ENCODE assay signal across 26 cellular contexts in genomic region chr21:15895142-15896106, GRCh38.
DNase-seq lines count a peak whose midpoint lies in the region; TF ChIP-seq lines count a peak whose summit lies in the region.
"Had no signal": no experiment of that assay in that cellular context is flagged by ENCODE, and none has a peak within 500 bp of the region (broad histone marks: within the 10 kb centered on the region; RNA-seq: fewer than 3 reads in every experiment).

No MANE protein-coding gene starts in this region.

- no peaks in the 10 kb centered on the region for H3K36me3 ChIP-seq in GM23248 (ENCODE audit: low read depth)
- no peaks in the 10 kb centered on the region for H3K36me3 ChIP-seq in kidney epithelial cell (ENCODE audit: control insufficient read depth, insufficient read depth, low read length)
- no peaks in the 10 kb centered on the region for H3K36me3 ChIP-seq in skeletal muscle satellite cell (ENCODE audit: insufficient read depth, low read length)
- no peaks in the 10 kb centered on the region for H3K36me3 ChIP-seq in brain microvascular endothelial cell (replicated peaks)
- H3K36me3 ChIP-seq: Peyer's patch, right lobe of liver, transverse colon had no signal

- no peaks in the 10 kb centered on the region for H3K9me3 ChIP-seq in GM23248 (ENCODE audit: low read depth)
- H3K9me3 ChIP-seq in skeletal muscle satellite cell (replicated peaks; ENCODE audit: low read length), result no peaks in the 10 kb centered on the region
- H3K9me3 ChIP-seq: right lobe of liver had no signal

- H3K9ac ChIP-seq in GM23248 (no peak overlapping the region), skeletal muscle satellite cell (ENCODE audit: low read depth, low read length) (peak overlapping the region; percentile 21)
- H3K9ac ChIP-seq: parathyroid adenoma had no signal

- 63 to 66% methylated on average over 5 of the region's 5 CpGs for WGBS in GM23248 (ENCODE audit: low coverage in 1 of 2, low lambda C conversion rate in 2 of 2, missing lambda C conversion rate in 2 of 2), 2 experiments

- H3K27me3 ChIP-seq in GM23248 (replicated peaks; ENCODE audit: insufficient read depth) (no peaks in the 10 kb centered on the region), kidney epithelial cell (ENCODE audit: control insufficient read depth, insufficient read depth, low read length) (no peaks in the 10 kb centered on the region), skeletal muscle satellite cell (ENCODE audit: control insufficient read depth, insufficient read depth, low read length) (no peaks in the 10 kb centered on the region), brain microvascular endothelial cell (replicated peaks) (no peaks in the 10 kb centered on the region)
- H3K27me3 ChIP-seq: foreskin keratinocyte, Peyer's patch, right lobe of liver, transverse colon had no signal

- peaks cover 8% of the 10 kb centered on the region; the same call in 1 of the 2 replicates for H3F3A ChIP-seq in GM23248 (ENCODE audit: insufficient read depth)

- DNase-seq in GM23248 (peak; percentile 20), astrocyte of the hippocampus (ENCODE audit: low read depth, low spot score) (peak; percentile 64), kidney epithelial cell (ENCODE audit: low read depth) (peak; percentile 61), brain microvascular endothelial cell (no peak), NCI-H1105 treated with DMSO at 0.1 percent for 48 hours (lab: John Stamatoyannopoulos, UW) (no peak), NCI-H128 (lab: John Stamatoyannopoulos, UW; ENCODE audit: unreplicated experiment) (no peak)
- no peak for DNase-seq in stimulated activated naive CD4-positive, alpha-beta T cell (lab: John Stamatoyannopoulos, UW)
- DNase-seq: activated CD4-positive, CD25-positive, alpha-beta regulatory T cell; activated naive CD4-positive, alpha-beta T cell treated with Interleukin-2 at 50 U/mL for 16 hours; activated T-cell treated with anti-CD3 and anti-CD28 coated beads, Interleukin-2, amount 50 U/mL, for 24 hours; CD8-positive, alpha-beta T cell; DMS79; endodermal cell; foreskin keratinocyte; hypothalamus; naive thymus-derived CD8-positive, alpha-beta T cell; NCI-H187 treated with DMSO at 0.1 percent for 48 hours; NCI-H345; NK-92 treated with Interleukin-12 subunit alpha and Interleukin-12 subunit beta, amount 100 ng/mL, for 24 hours; Peyer's patch; right lobe of liver; stimulated activated naive B cell treated with anti-CD40 and anti-IgM and Interleukin-4, amounts not matched to agents 10 μg/mL and 1 μg/mL and 100 μg/mL, for 72 hours; transverse colon had no signal

- H3K27ac ChIP-seq in GM23248, result no peak overlapping the region
- no peak overlapping the region for H3K27ac ChIP-seq in brain microvascular endothelial cell
- H3K27ac ChIP-seq: foreskin keratinocyte, parathyroid adenoma, Peyer's patch, right lobe of liver, transverse colon had no signal

- in situ Hi-C loops in GM23248 (cut with MboI), result no loop called here
- in situ Hi-C loops in brain microvascular endothelial cell (cut with HindIII; ENCODE audit: low pct_ligation_motif_present, low sequenced_read_pairs), result no loop called here

- peak overlapping the region; percentile 15; the same call in 1 of the 2 replicates for H2AFZ ChIP-seq in GM23248
- H2AFZ ChIP-seq: parathyroid adenoma had no signal

- no peaks in the 10 kb centered on the region for H3K9me2 ChIP-seq in GM23248 (ENCODE audit: insufficient read depth)

- no peak for TF ChIP-seq CTCF in kidney epithelial cell (IDR thresholded peaks at IDR 0.05; ENCODE audit: insufficient read depth, low read length, poor library complexity, severe bottlenecking)
- no peak for TF ChIP-seq CTCF in brain microvascular endothelial cell (IDR thresholded peaks at IDR 0.05; ENCODE audit: low read depth, low read length, missing control alignments)

- H3K4me3 ChIP-seq in GM23248 (no peak overlapping the region), kidney epithelial cell (ENCODE audit: low read depth, low read length) (no peak overlapping the region), skeletal muscle satellite cell (ENCODE audit: low read length) (no peak overlapping the region), brain microvascular endothelial cell (ENCODE audit: low read depth, low read length) (no peak overlapping the region)
- H3K4me3 ChIP-seq: K562, Peyer's patch, right lobe of liver, transverse colon had no signal

- H3K4me2 ChIP-seq in GM23248 (ENCODE audit: unreplicated experiment) (peak overlapping the region; percentile 3), skeletal muscle satellite cell (ENCODE audit: low read length) (no peak overlapping the region)

- no peaks in the 10 kb centered on the region for H3K79me2 ChIP-seq in GM23248 (ENCODE audit: insufficient read depth)
- H3K79me2 ChIP-seq: parathyroid adenoma had no signal

- H3K4me1 ChIP-seq in GM23248 (ENCODE audit: insufficient read depth), result peaks cover 10% of the 10 kb centered on the region
- peaks cover 11% of the 10 kb centered on the region for H3K4me1 ChIP-seq in skeletal muscle satellite cell (ENCODE audit: control insufficient read depth, insufficient read depth, low read length)
- H3K4me1 ChIP-seq: foreskin keratinocyte, parathyroid adenoma, Peyer's patch, right lobe of liver, transverse colon had no signal

- no peaks in the 10 kb centered on the region for H4K20me1 ChIP-seq in GM23248 (ENCODE audit: insufficient read depth)

Comparison
In these comparisons a context has a peak if more than half of its experiments do, and no peak if none do; other contexts are left out.
1. DNase-seq: peak in GM23248 (single experiment), astrocyte of the hippocampus (single experiment) and kidney epithelial cell (single experiment); none in brain microvascular endothelial cell (single experiment), stimulated activated naive CD4-positive, alpha-beta T cell (0 of 6), NCI-H1105 treated with DMSO at 0.1 percent for 48 hours (single experiment) and NCI-H128 (single experiment).